Comparison of ENCODE assay signal across 27 cellular contexts in the genomic region with DNA sequence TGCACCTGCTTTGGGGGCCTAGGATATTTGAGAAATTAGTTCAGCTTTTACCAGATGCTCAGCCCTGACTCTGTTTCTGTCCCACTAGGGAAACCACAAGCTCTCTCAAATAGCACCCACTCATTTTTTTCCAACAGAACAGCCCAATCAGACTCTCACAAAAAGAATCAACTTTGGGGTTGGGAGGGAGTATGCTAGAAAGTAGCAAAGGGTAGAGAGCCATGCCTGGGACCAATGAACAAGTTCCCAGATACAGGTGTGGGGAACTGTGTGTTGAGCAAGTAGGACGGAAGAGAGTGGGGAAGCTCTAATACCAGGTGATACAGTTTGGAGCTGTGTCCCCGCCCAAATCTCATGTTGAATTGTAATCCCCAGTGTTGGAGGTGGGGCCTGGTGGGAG.
DNase-seq lines count a peak whose midpoint lies in the region; ATAC-seq and TF ChIP-seq lines count a peak whose summit lies in the region.
"Had no signal": no experiment of that assay in that cellular context is flagged by ENCODE, and none has a peak within 500 bp of the region (broad histone marks: within the 10 kb centered on the region; RNA-seq: fewer than 3 reads in every experiment).

No MANE protein-coding gene starts in this region.

- no peak overlapping the region for H3K27ac Mint-ChIP-seq in stimulated activated naive CD8-positive, alpha-beta T cell treated with anti-CD3 and anti-CD28 coated beads, Interleukin-15, amount 100 ng/mL, for 72 hours
- peak overlapping the region; percentile 3 to 73 for H3K27ac Mint-ChIP-seq in effector memory CD8-positive, alpha-beta T cell
- H3K27ac Mint-ChIP-seq: B cell; CD8-positive, alpha-beta T cell; H9; HFFc6; IgD-negative memory B cell had no signal

- H4K20me1 ChIP-seq in MM.1S (ENCODE audit: insufficient read depth, low read length): no peaks in the 10 kb centered on the region

- H3F3A ChIP-seq in MM.1S (ENCODE audit: insufficient read depth, low read length): peaks cover 22% of the 10 kb centered on the region

- H2AFZ ChIP-seq in MM.1S (ENCODE audit: low read length): 0 out of 2 replicates have a peak overlapping the region, but pooled peaks have one; percentile 2

- TF ChIP-seq CTCF in MM.1S (IDR thresholded peaks at IDR 0.05; ENCODE audit: low read length): no peak

- H3K27me3 ChIP-seq in MM.1S (replicated peaks; ENCODE audit: insufficient read depth, low read length): no peaks in the 10 kb centered on the region
- H3K27me3 ChIP-seq: Peyer's patch had no signal

- H3K4me2 ChIP-seq in MM.1S (ENCODE audit: low read depth, low read length): peak overlapping the region; percentile 71

- no peaks in the 10 kb centered on the region for H3K79me2 ChIP-seq in MM.1S (ENCODE audit: low read length)

- no peak for DNase-seq in stimulated activated naive CD8-positive, alpha-beta T cell treated with anti-CD3 and anti-CD28 coated beads, Interleukin-15, Interleukin-2, amounts not matched to agents 100 U/mL and 50 U/mL, for 24 hours
- DNase-seq in stimulated activated naive CD8-positive, alpha-beta T cell treated with anti-CD3 and anti-CD28 coated beads, Interleukin-15, amount 100 ng/mL, for 72 hours: no peak
- DNase-seq in MM.1S (peak; percentile 77), DMS153 (lab: John Stamatoyannopoulos, UW) (no peak), HuH-7.5 (ENCODE audit: low spot score) (no peak)
- DNase-seq in effector memory CD8-positive, alpha-beta T cell: no peak
- DNase-seq: Caco-2; CD8-positive, alpha-beta T cell; DMS79; EL; GDM1; HFFc6; Karpas-422; NCI-H1092 treated with DMSO at 0.1 percent for 48 hours; NCI-H1436; NCI-H187; NCI-H2081 treated with DMSO at 0.1 percent for 48 hours; NCI-H524 treated with DMSO at 0.1 percent for 48 hours; NCI-H774; Peyer's patch; SHP77 treated with DMSO at 0.1 percent for 48 hours had no signal

- no peaks in the 10 kb centered on the region for H3K9me2 ChIP-seq in MM.1S (replicated peaks; ENCODE audit: insufficient read depth, low read length)

- H3K36me3 Mint-ChIP-seq in effector memory CD8-positive, alpha-beta T cell (ENCODE audit: insufficient read depth): peaks cover 4% of the 10 kb centered on the region

- no peaks in the 10 kb centered on the region for H3K36me3 ChIP-seq in MM.1S (replicated peaks; ENCODE audit: insufficient read depth, low read length)

- peak; percentile 9 for ATAC-seq in stimulated activated naive CD8-positive, alpha-beta T cell treated with anti-CD3 and anti-CD28 coated beads, Interleukin-15, Interleukin-2, amounts not matched to agents 100 U/mL and 50 U/mL, for 24 hours
- no peak for ATAC-seq in stimulated activated naive CD8-positive, alpha-beta T cell treated with anti-CD3 and anti-CD28 coated beads, Interleukin-15, amount 100 ng/mL, for 72 hours
- ATAC-seq in effector memory CD8-positive, alpha-beta T cell (replicated peaks): no peak
- ATAC-seq in GM21360 (IDR thresholded peaks at IDR 0.05; ENCODE audit: unreplicated experiment): no peak
- ATAC-seq: CD8-positive, alpha-beta T cell; GM12878 had no signal

- H3K4me1 ChIP-seq in MM.1S (ENCODE audit: low read length): peaks cover 34% of the 10 kb centered on the region
- H3K4me1 ChIP-seq: Caco-2, Peyer's patch had no signal

- no peaks in the 10 kb centered on the region for H3K27me3 Mint-ChIP-seq in stimulated activated naive CD8-positive, alpha-beta T cell treated with anti-CD3 and anti-CD28 coated beads, Interleukin-15, amount 100 ng/mL, for 72 hours
- H3K27me3 Mint-ChIP-seq in effector memory CD8-positive, alpha-beta T cell: no peaks in the 10 kb centered on the region
- H3K27me3 Mint-ChIP-seq: B cell, IgD-negative memory B cell had no signal

- H3K27ac ChIP-seq in MM.1S (ENCODE audit: low read length): peak overlapping the region; percentile 63
- H3K27ac ChIP-seq: C4-2B, Peyer's patch had no signal

- peaks cover 4 to 6% of the 10 kb centered on the region in 2 donors for H3K9me3 Mint-ChIP-seq in stimulated activated naive CD8-positive, alpha-beta T cell treated with anti-CD3 and anti-CD28 coated beads, Interleukin-15, amount 100 ng/mL, for 72 hours
- peaks cover 4 to 6% of the 10 kb centered on the region in 2 donors for H3K9me3 Mint-ChIP-seq in effector memory CD8-positive, alpha-beta T cell
- H3K9me3 Mint-ChIP-seq: H9 had no signal

- H3K4me3 ChIP-seq in MM.1S (ENCODE audit: low read length): no peak overlapping the region; the same call in 1 of the 2 replicates
- H3K4me3 ChIP-seq: GM12878, Peyer's patch had no signal

- H3K4me1 Mint-ChIP-seq in stimulated activated naive CD8-positive, alpha-beta T cell treated with anti-CD3 and anti-CD28 coated beads, Interleukin-15, amount 100 ng/mL, for 72 hours: peaks cover 11% of the 10 kb centered on the region
- H3K4me1 Mint-ChIP-seq in effector memory CD8-positive, alpha-beta T cell (ENCODE audit: low read depth in 2 of 2): no peaks in the 10 kb centered on the region
- H3K4me1 Mint-ChIP-seq: B cell had no signal

- no peak overlapping the region for H3K4me3 Mint-ChIP-seq in stimulated activated naive CD8-positive, alpha-beta T cell treated with anti-CD3 and anti-CD28 coated beads, Interleukin-15, amount 100 ng/mL, for 72 hours
- no peak overlapping the region for H3K4me3 Mint-ChIP-seq in effector memory CD8-positive, alpha-beta T cell
- H3K4me3 Mint-ChIP-seq: B cell; CD8-positive, alpha-beta T cell; H9; HFFc6; IgD-negative memory B cell had no signal

- no peaks in the 10 kb centered on the region for H3K9me3 ChIP-seq in MM.1S (replicated peaks; ENCODE audit: insufficient read depth, low read length)
- H3K9me3 ChIP-seq: Caco-2 had no signal

- H3K9ac ChIP-seq in MM.1S (ENCODE audit: low read length): no peak overlapping the region

Comparison
In these comparisons a context has a peak if more than half of its experiments do, and no peak if none do; other contexts are left out.
1. H3K27ac Mint-ChIP-seq: peak in effector memory CD8-positive, alpha-beta T cell (2 of 2); none in stimulated activated naive CD8-positive, alpha-beta T cell treated with anti-CD3 and anti-CD28 coated beads, Interleukin-15, amount 100 ng/mL, for 72 hours (0 of 2).